Comparison of ENCODE assay signal across 2 cellular contexts in the genomic region with DNA sequence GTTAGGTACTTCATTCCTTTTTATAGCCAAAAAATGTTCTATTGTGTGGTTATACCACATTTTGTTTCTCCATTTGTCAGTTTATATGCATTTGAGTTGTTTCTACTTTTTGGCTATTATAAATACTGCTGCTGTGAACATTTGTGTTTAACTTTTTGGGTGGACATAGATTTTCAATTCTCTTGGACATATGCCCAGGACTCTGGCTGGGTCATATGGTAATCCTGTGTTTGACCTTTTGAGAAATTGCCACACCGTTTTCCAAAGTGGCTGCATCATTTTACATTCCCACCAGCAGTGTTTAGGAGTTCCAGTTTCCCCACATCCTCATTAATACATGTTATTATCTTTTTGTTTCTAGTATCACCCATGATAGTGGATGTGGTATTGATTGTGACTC.
TF ChIP-seq lines count a peak whose summit lies in the region.

No MANE protein-coding gene starts in this region.

TF ChIP-seq in liver, 16 proteins besides CTCF, POLR2A, EP300 and RAD21:
- TF ChIP-seq YY1 (IDR thresholded peaks at IDR 0.05) (peak; percentile 59), FOXA1 (IDR thresholded peaks at IDR 0.05) (no peak), FOXA2 (IDR thresholded peaks at IDR 0.05) (no peak), TAF1 (conservative IDR thresholded peaks at IDR 0.05) (no peak), HNF4G (IDR thresholded peaks at IDR 0.05) (no peak), EGR1 (IDR thresholded peaks at IDR 0.05; ENCODE audit: low read depth in 2 of 2) (no peak), RXRA (IDR thresholded peaks at IDR 0.05) (peak; percentile 69 to 73), JUND (IDR thresholded peaks at IDR 0.05) (no peak), HNF4A (conservative IDR thresholded peaks at IDR 0.05) (peak; percentile 35 to 52), NR2F2 (IDR thresholded peaks at IDR 0.05) (peak; percentile 53), SP1 (IDR thresholded peaks at IDR 0.05) (no peak), GABPA (IDR thresholded peaks at IDR 0.05 in 1 of 2, conservative IDR thresholded peaks at IDR 0.05 in 1 of 2) (no peak)
- TF ChIP-seq, protein P1, sequence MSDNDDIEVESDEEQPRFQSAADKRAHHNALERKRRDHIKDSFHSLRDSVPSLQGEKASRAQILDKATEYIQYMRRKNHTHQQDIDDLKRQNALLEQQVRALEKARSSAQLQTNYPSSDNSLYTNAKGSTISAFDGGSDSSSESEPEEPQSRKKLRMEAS (IDR thresholded peaks at IDR 0.05): no peak
- TF ChIP-seq, protein P2, sequence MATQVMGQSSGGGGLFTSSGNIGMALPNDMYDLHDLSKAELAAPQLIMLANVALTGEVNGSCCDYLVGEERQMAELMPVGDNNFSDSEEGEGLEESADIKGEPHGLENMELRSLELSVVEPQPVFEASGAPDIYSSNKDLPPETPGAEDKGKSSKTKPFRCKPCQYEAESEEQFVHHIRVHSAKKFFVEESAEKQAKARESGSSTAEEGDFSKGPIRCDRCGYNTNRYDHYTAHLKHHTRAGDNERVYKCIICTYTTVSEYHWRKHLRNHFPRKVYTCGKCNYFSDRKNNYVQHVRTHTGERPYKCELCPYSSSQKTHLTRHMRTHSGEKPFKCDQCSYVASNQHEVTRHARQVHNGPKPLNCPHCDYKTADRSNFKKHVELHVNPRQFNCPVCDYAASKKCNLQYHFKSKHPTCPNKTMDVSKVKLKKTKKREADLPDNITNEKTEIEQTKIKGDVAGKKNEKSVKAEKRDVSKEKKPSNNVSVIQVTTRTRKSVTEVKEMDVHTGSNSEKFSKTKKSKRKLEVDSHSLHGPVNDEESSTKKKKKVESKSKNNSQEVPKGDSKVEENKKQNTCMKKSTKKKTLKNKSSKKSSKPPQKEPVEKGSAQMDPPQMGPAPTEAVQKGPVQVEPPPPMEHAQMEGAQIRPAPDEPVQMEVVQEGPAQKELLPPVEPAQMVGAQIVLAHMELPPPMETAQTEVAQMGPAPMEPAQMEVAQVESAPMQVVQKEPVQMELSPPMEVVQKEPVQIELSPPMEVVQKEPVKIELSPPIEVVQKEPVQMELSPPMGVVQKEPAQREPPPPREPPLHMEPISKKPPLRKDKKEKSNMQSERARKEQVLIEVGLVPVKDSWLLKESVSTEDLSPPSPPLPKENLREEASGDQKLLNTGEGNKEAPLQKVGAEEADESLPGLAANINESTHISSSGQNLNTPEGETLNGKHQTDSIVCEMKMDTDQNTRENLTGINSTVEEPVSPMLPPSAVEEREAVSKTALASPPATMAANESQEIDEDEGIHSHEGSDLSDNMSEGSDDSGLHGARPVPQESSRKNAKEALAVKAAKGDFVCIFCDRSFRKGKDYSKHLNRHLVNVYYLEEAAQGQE (IDR thresholded peaks at IDR 0.05): no peak
- TF ChIP-seq, protein P3, sequence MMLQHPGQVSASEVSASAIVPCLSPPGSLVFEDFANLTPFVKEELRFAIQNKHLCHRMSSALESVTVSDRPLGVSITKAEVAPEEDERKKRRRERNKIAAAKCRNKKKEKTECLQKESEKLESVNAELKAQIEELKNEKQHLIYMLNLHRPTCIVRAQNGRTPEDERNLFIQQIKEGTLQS (IDR thresholded peaks at IDR 0.05): no peak
- TF ChIP-seq, protein P4, sequence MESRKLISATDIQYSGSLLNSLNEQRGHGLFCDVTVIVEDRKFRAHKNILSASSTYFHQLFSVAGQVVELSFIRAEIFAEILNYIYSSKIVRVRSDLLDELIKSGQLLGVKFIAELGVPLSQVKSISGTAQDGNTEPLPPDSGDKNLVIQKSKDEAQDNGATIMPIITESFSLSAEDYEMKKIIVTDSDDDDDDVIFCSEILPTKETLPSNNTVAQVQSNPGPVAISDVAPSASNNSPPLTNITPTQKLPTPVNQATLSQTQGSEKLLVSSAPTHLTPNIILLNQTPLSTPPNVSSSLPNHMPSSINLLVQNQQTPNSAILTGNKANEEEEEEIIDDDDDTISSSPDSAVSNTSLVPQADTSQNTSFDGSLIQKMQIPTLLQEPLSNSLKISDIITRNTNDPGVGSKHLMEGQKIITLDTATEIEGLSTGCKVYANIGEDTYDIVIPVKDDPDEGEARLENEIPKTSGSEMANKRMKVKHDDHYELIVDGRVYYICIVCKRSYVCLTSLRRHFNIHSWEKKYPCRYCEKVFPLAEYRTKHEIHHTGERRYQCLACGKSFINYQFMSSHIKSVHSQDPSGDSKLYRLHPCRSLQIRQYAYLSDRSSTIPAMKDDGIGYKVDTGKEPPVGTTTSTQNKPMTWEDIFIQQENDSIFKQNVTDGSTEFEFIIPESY (IDR thresholded peaks at IDR 0.05): no peak

TF ChIP-seq in HepG2, 621 proteins besides CTCF, POLR2A, EP300 and RAD21:
- TF ChIP-seq RORA (CRISPR knock-in tag; IDR thresholded peaks at IDR 0.05): no peak
- no peak for TF ChIP-seq DNMT1 (CRISPR knock-in tag; IDR thresholded peaks at IDR 0.05)
- no peak for TF ChIP-seq ZNF629 (CRISPR knock-in tag; conservative IDR thresholded peaks at IDR 0.05)
- TF ChIP-seq MBNL3 (CRISPR knock-in tag; conservative IDR thresholded peaks at IDR 0.05): no peak
